In genomic region chr1:25028587-25028909, GRCh38 we compare ENCODE assay signal across 15 cellular contexts.
A peak's percentile ranks its signal among the peaks of the same experiment; 100 is the strongest.
DNase-seq lines count a peak whose midpoint lies in the region; ATAC-seq and TF ChIP-seq lines count a peak whose summit lies in the region.
"Had no signal": no experiment of that assay in that cellular context is flagged by ENCODE, and none has a peak within 500 bp of the region (broad histone marks: within the 10 kb centered on the region; RNA-seq: fewer than 3 reads in every experiment).

No MANE protein-coding gene starts in this region.

- intact Hi-C loops in activated T-helper 2 cell treated with anti-CD3 and anti-CD28 coated beads, Interferon-gamma antibody, Interleukin-2, Interleukin-4, amounts not matched to agents 10 μg/mL and 5 μg/mL and 100 μg/mL, durations not matched to agents 14 hours and 24 hours and 36 hours (cut with micrococcal nuclease) = loop anchor here (2.0 kb wide), 1 partner anchor 36 kb away; no protein-coding TSS in a partner anchor

- TF ChIP-seq CTCF in HL-60 (IDR thresholded peaks at IDR 0.05; ENCODE audit: insufficient read depth, low read length) (no peak), brain microvascular endothelial cell (IDR thresholded peaks at IDR 0.05; ENCODE audit: low read depth, low read length, missing control alignments) (no peak)

- H3K4me3 Mint-ChIP-seq in activated CD4-positive, alpha-beta T cell treated with anti-CD3 and anti-CD28 coated beads, Interleukin-2, amount 10 ng/mL, durations not matched to agents 7 days and 5 days = peak overlapping the region; percentile 36
- H3K4me3 Mint-ChIP-seq in activated T-helper 2 cell treated with anti-CD3 and anti-CD28 coated beads, Interferon-gamma antibody, Interleukin-2, Interleukin-4, amounts not matched to agents 10 μg/mL and 5 μg/mL and 100 μg/mL, durations not matched to agents 14 hours and 24 hours and 36 hours (ENCODE audit: low read depth) = peak overlapping the region; percentile 43
- H3K4me3 Mint-ChIP-seq in naive B cell = peak overlapping the region in 4 of 8 donors; percentile 51 to 74 (median 57)
- H3K4me3 Mint-ChIP-seq: endodermal cell had no signal

- H3K27me3 Mint-ChIP-seq in activated CD4-positive, alpha-beta T cell treated with anti-CD3 and anti-CD28 coated beads, Interleukin-2, amount 10 ng/mL, durations not matched to agents 7 days and 5 days = no peaks in the 10 kb centered on the region
- no peaks in the 10 kb centered on the region for H3K27me3 Mint-ChIP-seq in activated T-helper 2 cell treated with anti-CD3 and anti-CD28 coated beads, Interferon-gamma antibody, Interleukin-2, Interleukin-4, amounts not matched to agents 10 μg/mL and 5 μg/mL and 100 μg/mL, durations not matched to agents 14 hours and 24 hours and 36 hours (ENCODE audit: low read depth)
- H3K27me3 Mint-ChIP-seq in naive B cell = no peaks in the 10 kb centered on the region

- in situ Hi-C loops in brain microvascular endothelial cell (cut with HindIII; ENCODE audit: low pct_ligation_motif_present, low sequenced_read_pairs) = no loop called here

- peaks cover 1% of the 10 kb centered on the region for H3K36me3 Mint-ChIP-seq in activated CD4-positive, alpha-beta T cell treated with anti-CD3 and anti-CD28 coated beads, Interleukin-2, amount 10 ng/mL, durations not matched to agents 7 days and 5 days (ENCODE audit: low read depth)
- H3K36me3 Mint-ChIP-seq in activated T-helper 2 cell treated with anti-CD3 and anti-CD28 coated beads, Interferon-gamma antibody, Interleukin-2, Interleukin-4, amounts not matched to agents 10 μg/mL and 5 μg/mL and 100 μg/mL, durations not matched to agents 14 hours and 24 hours and 36 hours (ENCODE audit: low read depth) = no peaks in the 10 kb centered on the region
- no peaks in the 10 kb centered on the region for H3K36me3 Mint-ChIP-seq in naive B cell

- CTCF ChIA-PET in activated CD4-positive, alpha-beta T cell treated with anti-CD3 and anti-CD28 coated beads, Interleukin-2, amount 10 ng/mL, durations not matched to agents 7 days and 5 days (lab: Charles Lee) = interaction anchor here (1.0 to 2.5 kb wide), 5 partner anchors 9 to 118 kb away, joined by 3 to 7 read pairs (median 6); no protein-coding TSS in a partner anchor

- H3K4me3 ChIP-seq in HL-60 (replicated peaks; ENCODE audit: insufficient read depth, low read length) (no peak overlapping the region), brain microvascular endothelial cell (ENCODE audit: low read depth, low read length) (no peak overlapping the region)
- H3K4me3 ChIP-seq: smooth muscle cell had no signal

- ATAC-seq in naive B cell (ENCODE audit: low read depth in 2 of 2) = no peak
- ATAC-seq in HG03520 (IDR thresholded peaks at IDR 0.05; ENCODE audit: unreplicated experiment) = no peak

- no peaks in the 10 kb centered on the region for H3K36me3 ChIP-seq in brain microvascular endothelial cell (replicated peaks)

- peak overlapping the region; percentile 25; the same call in 1 of the 2 replicates for H3K27ac ChIP-seq in HL-60 (replicated peaks)
- H3K27ac ChIP-seq in brain microvascular endothelial cell = no peak overlapping the region

- H3K4me1 Mint-ChIP-seq in activated CD4-positive, alpha-beta T cell treated with anti-CD3 and anti-CD28 coated beads, Interleukin-2, amount 10 ng/mL, durations not matched to agents 7 days and 5 days = peaks cover 98% of the 10 kb centered on the region
- peaks cover 91% of the 10 kb centered on the region for H3K4me1 Mint-ChIP-seq in activated T-helper 2 cell treated with anti-CD3 and anti-CD28 coated beads, Interferon-gamma antibody, Interleukin-2, Interleukin-4, amounts not matched to agents 10 μg/mL and 5 μg/mL and 100 μg/mL, durations not matched to agents 14 hours and 24 hours and 36 hours (ENCODE audit: low read depth)
- H3K4me1 Mint-ChIP-seq in naive B cell = peaks cover 31 to 78% (median 55%) of the 10 kb centered on the region in 3 donors
- H3K4me1 Mint-ChIP-seq: endodermal cell had no signal

- POLR2A ChIA-PET in activated CD4-positive, alpha-beta T cell treated with anti-CD3 and anti-CD28 coated beads, Interleukin-2, amount 10 ng/mL, durations not matched to agents 7 days and 5 days (lab: Charles Lee) = interaction anchor here (0.7 kb wide), 1 partner anchor 203 kb away, joined by 3 read pairs; the partner anchor contains the start of gene SYF2

- no peak for DNase-seq in activated CD4-positive, alpha-beta T cell treated with anti-CD3 and anti-CD28 coated beads, Interleukin-2, amount 10 ng/mL, durations not matched to agents 7 days and 5 days
- DNase-seq in activated CD4-positive, alpha-beta T cell treated with anti-CD3 and anti-CD28 coated beads, Interleukin-2, amount 50 U/mL, for 4 hours = no peak
- DNase-seq in HL-60 (ENCODE audit: low read depth in 1 of 2, low spot score in 1 of 2) (no peak), naive B cell (no peak), NCI-H748 (lab: John Stamatoyannopoulos, UW; ENCODE audit: unreplicated experiment) (no peak), brain microvascular endothelial cell (no peak)
- no peak for DNase-seq in activated T-helper 2 cell treated with anti-CD3 and anti-CD28 coated beads, Interferon-gamma antibody, Interleukin-2, Interleukin-4, amounts not matched to agents 10 μg/mL and 5 μg/mL and 100 μg/mL, durations not matched to agents 14 hours and 24 hours and 36 hours (ENCODE audit: low spot score)
- DNase-seq: Calu3, caudate nucleus, endodermal cell, Kasumi-1, NCI-H226 had no signal

- H3K9me3 Mint-ChIP-seq in activated CD4-positive, alpha-beta T cell treated with anti-CD3 and anti-CD28 coated beads, Interleukin-2, amount 10 ng/mL, durations not matched to agents 7 days and 5 days = no peaks in the 10 kb centered on the region
- H3K9me3 Mint-ChIP-seq in activated T-helper 2 cell treated with anti-CD3 and anti-CD28 coated beads, Interferon-gamma antibody, Interleukin-2, Interleukin-4, amounts not matched to agents 10 μg/mL and 5 μg/mL and 100 μg/mL, durations not matched to agents 14 hours and 24 hours and 36 hours = no peaks in the 10 kb centered on the region
- H3K9me3 Mint-ChIP-seq in naive B cell = no peaks in the 10 kb centered on the region
- H3K9me3 Mint-ChIP-seq: endodermal cell had no signal

- H3K27me3 ChIP-seq in HL-60 (ENCODE audit: insufficient read depth, poor library complexity, severe bottlenecking) (no peaks in the 10 kb centered on the region), brain microvascular endothelial cell (replicated peaks) (no peaks in the 10 kb centered on the region)

- peak overlapping the region; percentile 86 for H3K27ac Mint-ChIP-seq in activated CD4-positive, alpha-beta T cell treated with anti-CD3 and anti-CD28 coated beads, Interleukin-2, amount 10 ng/mL, durations not matched to agents 7 days and 5 days
- H3K27ac Mint-ChIP-seq in activated T-helper 2 cell treated with anti-CD3 and anti-CD28 coated beads, Interferon-gamma antibody, Interleukin-2, Interleukin-4, amounts not matched to agents 10 μg/mL and 5 μg/mL and 100 μg/mL, durations not matched to agents 14 hours and 24 hours and 36 hours = peak overlapping the region; percentile 86
- H3K27ac Mint-ChIP-seq in naive B cell = peak overlapping the region; percentile 36 to 91 (median 87)
- H3K27ac Mint-ChIP-seq: endodermal cell, progenitor cell of endocrine pancreas had no signal
